In genomic region chr15:70466895-70467529, GRCh38 we compare ENCODE assay signal across 1 cellular context.
TF ChIP-seq lines count a peak whose summit lies in the region.

No MANE protein-coding gene starts in this region.

TF ChIP-seq in K562, 482 proteins besides CTCF, POLR2A, EP300 and RAD21 (continued from another document):
- TF ChIP-seq ZBTB43 (CRISPR knock-in tag; IDR thresholded peaks at IDR 0.05) (no peak), SMC3 (conservative IDR thresholded peaks at IDR 0.05; ENCODE audit: insufficient read depth, low read depth, low read length) (peak; percentile 62; the same call in 1 of the 2 replicates), ZNF174 (CRISPR knock-in tag; IDR thresholded peaks at IDR 0.05) (no peak), ATF1 (CRISPR knock-in tag; IDR thresholded peaks at IDR 0.05) (no peak), ATF1 (tag; IDR thresholded peaks at IDR 0.05) (no peak), GABPA (tag; conservative IDR thresholded peaks at IDR 0.05; ENCODE audit: low read depth) (no peak)
